ENCODE assay signal across 7 cellular contexts in genomic region chr4:79877511-79877910, GRCh38.
"Had no signal": no experiment of that assay in that cellular context is flagged by ENCODE, and none has a peak within 500 bp of the region (broad histone marks: within the 10 kb centered on the region; RNA-seq: fewer than 3 reads in every experiment).

No MANE protein-coding gene starts in this region.

- H3K4me1 Mint-ChIP-seq: IgD-negative memory B cell had no signal

- H3K4me3 Mint-ChIP-seq: IgD-negative memory B cell had no signal

- DNase-seq: IMR-90, KBM-7, KG1 had no signal

- H3K4me3 ChIP-seq: K562 had no signal

- H3K27ac ChIP-seq: HL-60 had no signal

- H3K36me3 Mint-ChIP-seq: IgD-negative memory B cell had no signal

- H3K27ac Mint-ChIP-seq: IgD-negative memory B cell had no signal

- ATAC-seq: HepG2, K562 had no signal

- H3K27me3 Mint-ChIP-seq: IgD-negative memory B cell had no signal
